In genomic region chr9:60969988-60970668, GRCh38 we compare ENCODE assay signal across 4 cellular contexts. TPM values are rescaled to one million over a fixed set of nuclear protein-coding genes. Genes with fewer than 3 reads are reported as not detected.
"Had no signal": no experiment of that assay in that cellular context is flagged by ENCODE, and none has a peak within 500 bp of the region (broad histone marks: within the 10 kb centered on the region; RNA-seq: fewer than 3 reads in every experiment).

No MANE protein-coding gene starts in this region.

RNA-seq across cellular contexts. Expression of gene SPATA31A5, which starts 55.9 kb away (rescaled TPM):
- total RNA-seq: LHCN-M2, M059J, MCF 10A, NCI-H460 had no signal
